ENCODE assay signal across 14 cellular contexts in the genomic region with DNA sequence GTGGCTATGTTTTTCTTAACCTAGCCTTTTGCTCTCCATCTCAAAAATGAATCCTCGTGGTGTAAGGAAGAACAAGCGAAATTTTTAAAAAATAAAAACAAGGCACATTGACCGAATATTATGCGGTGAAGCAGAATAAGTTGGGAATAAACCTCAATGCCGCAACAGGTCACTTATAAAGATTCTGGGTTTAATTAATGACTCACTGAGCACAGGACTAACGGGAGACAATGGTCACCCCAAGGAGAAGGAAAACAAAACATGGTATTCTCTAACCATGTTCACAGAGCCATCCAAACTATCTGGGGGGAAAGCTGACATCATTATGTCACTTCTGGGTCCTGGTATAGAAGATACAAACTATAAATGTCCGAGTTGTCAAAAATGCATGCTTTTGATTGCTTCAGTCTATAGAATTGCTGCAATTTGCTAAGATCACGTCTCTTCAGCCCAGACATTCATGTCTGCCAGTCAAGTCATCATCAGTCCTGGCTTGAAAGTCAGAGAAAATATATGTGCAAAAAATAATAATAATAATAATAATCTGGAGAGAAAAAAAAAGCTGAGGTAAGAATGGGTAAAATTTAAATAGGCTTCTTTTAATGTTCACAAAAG.
"Had no signal": no experiment of that assay in that cellular context is flagged by ENCODE, and none has a peak within 500 bp of the region (broad histone marks: within the 10 kb centered on the region; RNA-seq: fewer than 3 reads in every experiment).

No MANE protein-coding gene starts in this region.

- H3K27ac ChIP-seq: epithelial cell of prostate, sigmoid colon, upper lobe of right lung had no signal

- H3K27ac Mint-ChIP-seq: activated CD4-positive, alpha-beta T cell treated with anti-CD3 and anti-CD28 coated beads for 36 hours; activated naive CD8-positive, alpha-beta T cell treated with anti-CD3 and anti-CD28 coated beads for 36 hours; activated T-helper 1 cell treated with anti-CD3 and anti-CD28 coated beads, Interleukin-12 subunit alpha, Interleukin-12 subunit beta, Interleukin-2, Interleukin-4 antibody, amounts not matched to agents 30 ng/mL and 10 ng/mL and 1 ng/mL, durations not matched to agents 14 hours and 24 hours and 36 hours; natural killer cell had no signal

- H3K9me3 ChIP-seq: sigmoid colon, upper lobe of right lung had no signal

- H3K9me3 Mint-ChIP-seq: activated naive CD8-positive, alpha-beta T cell treated with anti-CD3 and anti-CD28 coated beads for 36 hours; activated T-helper 1 cell treated with anti-CD3 and anti-CD28 coated beads, Interleukin-12 subunit alpha, Interleukin-12 subunit beta, Interleukin-2, Interleukin-4 antibody, amounts not matched to agents 30 ng/mL and 10 ng/mL and 1 ng/mL, durations not matched to agents 14 hours and 24 hours and 36 hours had no signal

- H3K4me1 ChIP-seq: sigmoid colon, upper lobe of right lung had no signal

- H3K4me3 ChIP-seq: sigmoid colon, upper lobe of right lung had no signal

- H3K36me3 ChIP-seq: sigmoid colon, upper lobe of right lung had no signal

- ATAC-seq: activated CD4-positive, alpha-beta T cell treated with anti-CD3 and anti-CD28 coated beads for 36 hours; left cardiac atrium; natural killer cell; upper lobe of right lung had no signal

- H3K4me3 Mint-ChIP-seq: activated CD4-positive, alpha-beta T cell treated with anti-CD3 and anti-CD28 coated beads for 36 hours; activated naive CD8-positive, alpha-beta T cell treated with anti-CD3 and anti-CD28 coated beads for 36 hours; activated T-helper 1 cell treated with anti-CD3 and anti-CD28 coated beads, Interleukin-12 subunit alpha, Interleukin-12 subunit beta, Interleukin-2, Interleukin-4 antibody, amounts not matched to agents 30 ng/mL and 10 ng/mL and 1 ng/mL, durations not matched to agents 14 hours and 24 hours and 36 hours; natural killer cell had no signal

- H3K4me1 Mint-ChIP-seq: activated CD4-positive, alpha-beta T cell treated with anti-CD3 and anti-CD28 coated beads for 36 hours; activated naive CD8-positive, alpha-beta T cell treated with anti-CD3 and anti-CD28 coated beads for 36 hours; natural killer cell had no signal

- DNase-seq: activated CD4-positive, alpha-beta T cell treated with anti-CD3 and anti-CD28 coated beads for 36 hours; activated CD4-positive, alpha-beta T cell treated with anti-CD3 and anti-CD28 coated beads, Interleukin-2, amount 50 U/mL, for 48 hours; activated naive CD8-positive, alpha-beta T cell treated with anti-CD3 and anti-CD28 coated beads for 36 hours; activated T-cell treated with anti-CD3 and anti-CD28 coated beads for 4 hours; amniotic stem cell; foreskin fibroblast; left cardiac atrium; natural killer cell; sigmoid colon; stimulated activated CD4-positive, alpha-beta T cell treated with anti-CD3 and anti-CD28 coated beads, Interleukin-4, amount 100 ng/mL, for 4 hours; stimulated activated naive CD4-positive, alpha-beta T cell; upper lobe of right lung had no signal

- H3K36me3 Mint-ChIP-seq: activated naive CD8-positive, alpha-beta T cell treated with anti-CD3 and anti-CD28 coated beads for 36 hours; natural killer cell had no signal
